In the genomic region with DNA sequence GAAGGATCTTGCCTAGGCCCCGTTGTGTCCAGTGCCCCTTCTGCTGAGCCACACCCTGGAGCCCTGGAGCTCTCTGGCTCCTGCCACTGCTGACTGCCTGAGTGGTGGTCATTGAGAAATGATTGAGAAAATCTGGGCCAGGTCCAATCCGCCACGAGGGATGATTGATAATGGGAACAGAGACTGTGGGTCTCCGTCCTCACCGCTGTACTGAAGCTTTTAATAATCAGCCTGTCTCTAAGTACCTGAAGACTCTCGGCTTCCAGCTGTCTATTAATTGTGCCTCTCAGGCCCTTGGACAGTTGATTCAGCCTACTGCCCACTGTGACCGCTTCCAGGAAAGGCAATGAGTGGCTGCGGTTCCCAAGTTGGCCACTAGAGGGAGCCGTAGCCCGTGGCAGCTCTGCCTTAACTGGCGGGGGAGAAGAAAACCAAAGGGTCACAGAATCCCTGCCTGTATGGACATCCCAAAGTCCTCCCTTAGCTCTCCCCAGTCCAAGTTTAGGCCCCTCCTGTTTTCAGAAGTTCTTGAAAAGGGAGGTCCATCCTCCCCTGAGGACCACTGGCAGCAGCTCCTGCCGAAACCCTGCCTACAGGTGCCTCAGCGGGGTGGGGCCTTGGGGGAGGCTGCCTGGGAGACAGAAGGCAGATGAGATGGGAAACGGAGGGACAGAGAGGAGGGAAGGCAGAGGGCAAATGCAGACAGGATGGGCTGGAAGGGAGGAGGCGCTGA, we compare ENCODE assay signal across 8 cellular contexts.
DNase-seq lines count a peak whose midpoint lies in the region; ATAC-seq and TF ChIP-seq lines count a peak whose summit lies in the region.

No MANE protein-coding gene starts in this region.

- no peaks in the 10 kb centered on the region for H3K27me3 ChIP-seq in right lobe of liver

- H3K4me1 ChIP-seq in right lobe of liver, result no peaks in the 10 kb centered on the region

- no peak overlapping the region for H3K27ac ChIP-seq in right lobe of liver

- no peak for TF ChIP-seq POLR2A in right lobe of liver (IDR thresholded peaks at IDR 0.05)

- POLR2A ChIA-PET in HEK293T (lab: Yijun Ruan, JAX), result no interaction called here

- H3K4me3 ChIP-seq in right lobe of liver, result peak overlapping the region in 1 of 3 donors; percentile 22

- no peaks in the 10 kb centered on the region for H3K9me3 ChIP-seq in right lobe of liver

- WGBS in right lobe of liver (ENCODE audit: insufficient coverage, low coverage, low lambda C conversion rate, missing lambda C conversion rate), result 23% methylated on average over 12 of the region's 15 CpGs

- peaks cover 0 to 8% (median 0%) of the 10 kb centered on the region in 4 donors for H3K36me3 ChIP-seq in right lobe of liver

- intact Hi-C loops in right lobe of liver (cut with DNase I), result loop anchor here (5.0 kb wide), 1 partner anchor 203 kb away; no protein-coding TSS in a partner anchor

- DNase-seq in COLO829 (ENCODE audit: low spot score) (peak; percentile 50), HEK293T (ENCODE audit: extremely low spot score) (peak; percentile 75), NCI-H510A (lab: John Stamatoyannopoulos, UW) (peak; percentile 27), dedifferentiated amniotic fluid mesenchymal stem cell (ENCODE audit: extremely low spot score) (peak; percentile 48), right lobe of liver (peak in 2 of 3 donors; percentile 69 to 77)
- DNase-seq in activated CD4-positive, alpha-beta T cell treated with anti-CD3 and anti-CD28 coated beads, Interleukin-2, amount 50 U/mL, for 1 hour, result peak; percentile 70
- peak; percentile 45 to 74 for DNase-seq in stimulated activated CD4-positive, alpha-beta T cell treated with anti-CD3 and anti-CD28 coated beads, Interleukin-4, amount 100 ng/mL, for 4 hours

- TF ChIP-seq CTCF in right lobe of liver (IDR thresholded peaks at IDR 0.05), result peak; percentile 97 to 99 (median 98)

- CTCF ChIA-PET in HEK293T (lab: Yijun Ruan, JAX), result interaction anchor here (0.7 to 2.9 kb wide), 19 partner anchors 12 to 280 kb away, joined by 3 to 17 read pairs (median 3); a partner anchor contains a TSS

- ATAC-seq in right lobe of liver, result peak; percentile 64 to 81 (median 74)
- no peak for ATAC-seq in GM19397 (IDR thresholded peaks at IDR 0.05; ENCODE audit: unreplicated experiment)

TF ChIP-seq in HEK293T, 16 proteins besides CTCF, POLR2A, EP300 and RAD21:
- TF ChIP-seq ARNT (IDR thresholded peaks at IDR 0.05), result no peak
- TF ChIP-seq FOXK2 (IDR thresholded peaks at IDR 0.05), result no peak
- TF ChIP-seq NFRKB (IDR thresholded peaks at IDR 0.05), result no peak
- no peak for TF ChIP-seq ELF4 (IDR thresholded peaks at IDR 0.05)
- no peak for TF ChIP-seq SP1 (IDR thresholded peaks at IDR 0.05)
- TF ChIP-seq TARDBP (IDR thresholded peaks at IDR 0.05), result no peak
- no peak for TF ChIP-seq ZNF384 (IDR thresholded peaks at IDR 0.05)
- TF ChIP-seq HDGF (IDR thresholded peaks at IDR 0.05; ENCODE audit: borderline replicate concordance), result no peak
- no peak for TF ChIP-seq LEF1 (IDR thresholded peaks at IDR 0.05; ENCODE audit: borderline replicate concordance)
- no peak for TF ChIP-seq FOXA1 (IDR thresholded peaks at IDR 0.05)
- TF ChIP-seq, protein P1, sequence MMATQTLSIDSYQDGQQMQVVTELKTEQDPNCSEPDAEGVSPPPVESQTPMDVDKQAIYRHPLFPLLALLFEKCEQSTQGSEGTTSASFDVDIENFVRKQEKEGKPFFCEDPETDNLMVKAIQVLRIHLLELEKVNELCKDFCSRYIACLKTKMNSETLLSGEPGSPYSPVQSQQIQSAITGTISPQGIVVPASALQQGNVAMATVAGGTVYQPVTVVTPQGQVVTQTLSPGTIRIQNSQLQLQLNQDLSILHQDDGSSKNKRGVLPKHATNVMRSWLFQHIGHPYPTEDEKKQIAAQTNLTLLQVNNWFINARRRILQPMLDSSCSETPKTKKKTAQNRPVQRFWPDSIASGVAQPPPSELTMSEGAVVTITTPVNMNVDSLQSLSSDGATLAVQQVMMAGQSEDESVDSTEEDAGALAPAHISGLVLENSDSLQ (IDR thresholded peaks at IDR 0.05), result no peak
- TF ChIP-seq FOXM1 (IDR thresholded peaks at IDR 0.05; ENCODE audit: borderline replicate concordance), result no peak
- no peak for TF ChIP-seq L3MBTL2 (conservative IDR thresholded peaks at IDR 0.05)
- TF ChIP-seq CTBP1 (IDR thresholded peaks at IDR 0.05; ENCODE audit: borderline replicate concordance), result no peak
- no peak for TF ChIP-seq SUZ12 (IDR thresholded peaks at IDR 0.05)
TF ChIP-seq in HEK293T: peak in this region for 0.
